In genomic region chr13:43876366-43876765, GRCh38 we compare ENCODE assay signal across 26 cellular contexts.
"Had no signal": no experiment of that assay in that cellular context is flagged by ENCODE, and none has a peak within 500 bp of the region (broad histone marks: within the 10 kb centered on the region; RNA-seq: fewer than 3 reads in every experiment).

No MANE protein-coding gene starts in this region.

- H3K27ac ChIP-seq: breast epithelium, coronary artery, epithelial cell of prostate, heart right ventricle, sigmoid colon, thyroid gland, upper lobe of right lung had no signal

- H3K4me3 ChIP-seq: breast epithelium, coronary artery, heart right ventricle, lung, sigmoid colon, smooth muscle cell, thyroid gland, upper lobe of right lung had no signal

- DNase-seq: activated CD4-positive, alpha-beta T cell treated with anti-CD3 and anti-CD28 coated beads for 4 hours; activated CD4-positive, alpha-beta T cell treated with anti-CD3 and anti-CD28 coated beads, Interleukin-2, amount 50 U/mL, for 48 hours; activated CD4-positive, CD25-positive, alpha-beta regulatory T cell; activated effector memory CD4-positive, alpha-beta T cell treated with Interleukin-2 at 50 U/mL for 16 hours; activated naive CD4-positive, alpha-beta T cell treated with anti-CD3 and anti-CD28 coated beads for 36 hours; activated naive CD8-positive, alpha-beta T cell treated with anti-CD3 and anti-CD28 coated beads, Interleukin-2, amount 10 ng/mL, durations not matched to agents 7 days and 5 days; activated T-cell treated with anti-CD3 and anti-CD28 coated beads, Interleukin-2, amount 50 U/mL, for 72 hours; amniotic stem cell; endodermal cell; heart right ventricle; islet precursor cell; naive thymus-derived CD8-positive, alpha-beta T cell; retina; sigmoid colon; stimulated activated CD4-positive, alpha-beta T cell treated with anti-CD3 and anti-CD28 coated beads, Interleukin-15, amount 100 ng/mL, for 24 hours; stimulated activated CD4-positive, alpha-beta T cell treated with anti-CD3 and anti-CD28 coated beads, Interleukin-2, amount 100 ng/mL, for 48 hours; stimulated activated naive CD4-positive, alpha-beta T cell; T-helper 17 cell; thyroid gland; upper lobe of right lung had no signal

- ATAC-seq: activated T-cell treated with anti-CD3 and anti-CD28 coated beads, Interleukin-2, amount 50 U/mL, for 72 hours; heart right ventricle; left lobe of liver; naive thymus-derived CD8-positive, alpha-beta T cell; T-helper 17 cell; upper lobe of right lung had no signal

- H3K9me3 ChIP-seq: breast epithelium, heart right ventricle, sigmoid colon, thyroid gland, upper lobe of right lung had no signal

- H3K36me3 ChIP-seq: breast epithelium, sigmoid colon, thyroid gland, upper lobe of right lung had no signal

- H3K27me3 ChIP-seq: breast epithelium, heart right ventricle, sigmoid colon, thyroid gland, upper lobe of right lung had no signal

- H3K4me1 ChIP-seq: breast epithelium had no signal

- H3K4me2 ChIP-seq: smooth muscle cell had no signal
